ENCODE assay signal across 8 cellular contexts in the genomic region with DNA sequence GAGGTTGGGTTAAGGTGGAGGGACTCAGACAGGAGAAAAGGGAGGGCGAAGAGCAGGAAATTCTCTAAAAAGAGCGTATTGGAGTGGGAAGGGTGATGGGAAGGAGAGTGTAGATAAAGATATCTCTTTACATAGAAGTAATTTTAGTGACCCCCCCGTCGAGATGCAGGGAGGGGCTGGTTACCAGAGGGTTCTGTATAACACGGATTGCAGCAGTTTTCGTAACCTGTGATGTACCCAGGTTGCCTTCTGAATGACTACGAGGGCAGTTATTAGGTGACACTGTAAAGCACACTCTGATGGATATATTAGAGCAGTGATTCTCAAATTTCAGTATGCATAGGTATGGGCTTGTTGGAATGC. TPM values are rescaled to one million over a fixed set of nuclear protein-coding genes. Genes with fewer than 3 reads are reported as not detected.
A peak's percentile ranks its signal among the peaks of the same experiment; 100 is the strongest.
DNase-seq lines count a peak whose midpoint lies in the region; ATAC-seq and TF ChIP-seq lines count a peak whose summit lies in the region.

No MANE protein-coding gene starts in this region.

- intact Hi-C loops in activated T-helper 2 cell treated with anti-CD3 and anti-CD28 coated beads, Interferon-gamma antibody, Interleukin-2, Interleukin-4, amounts not matched to agents 10 μg/mL and 5 μg/mL and 100 μg/mL, durations not matched to agents 14 hours and 24 hours and 36 hours (cut with micrococcal nuclease): no loop called here
- intact Hi-C loops in tibial artery (cut with DNase I; ENCODE audit: low total_unique reads): no loop called here

- no peaks in the 10 kb centered on the region for H3K27me3 Mint-ChIP-seq in activated CD4-positive, alpha-beta T cell treated with anti-CD3 and anti-CD28 coated beads, Interleukin-2, amount 10 ng/mL, durations not matched to agents 7 days and 5 days
- H3K27me3 Mint-ChIP-seq in activated T-helper 2 cell treated with anti-CD3 and anti-CD28 coated beads, Interferon-gamma antibody, Interleukin-2, Interleukin-4, amounts not matched to agents 10 μg/mL and 5 μg/mL and 100 μg/mL, durations not matched to agents 14 hours and 24 hours and 36 hours (ENCODE audit: low read depth): no peaks in the 10 kb centered on the region

- TF ChIP-seq CTCF in kidney epithelial cell (IDR thresholded peaks at IDR 0.05; ENCODE audit: insufficient read depth, low read length, poor library complexity, severe bottlenecking) (no peak), tibial artery (IDR thresholded peaks at IDR 0.05) (no peak)

- ATAC-seq in GM19397 (IDR thresholded peaks at IDR 0.05; ENCODE audit: unreplicated experiment) (no peak), HG02588 (IDR thresholded peaks at IDR 0.05; ENCODE audit: unreplicated experiment) (no peak)

- H3K9me3 ChIP-seq in tibial artery: no peaks in the 10 kb centered on the region

- peak overlapping the region; percentile 92 for H3K27ac Mint-ChIP-seq in activated CD4-positive, alpha-beta T cell treated with anti-CD3 and anti-CD28 coated beads, Interleukin-2, amount 10 ng/mL, durations not matched to agents 7 days and 5 days
- H3K27ac Mint-ChIP-seq in activated T-helper 2 cell treated with anti-CD3 and anti-CD28 coated beads, Interferon-gamma antibody, Interleukin-2, Interleukin-4, amounts not matched to agents 10 μg/mL and 5 μg/mL and 100 μg/mL, durations not matched to agents 14 hours and 24 hours and 36 hours: peak overlapping the region; percentile 90

- H3K36me3 Mint-ChIP-seq in activated CD4-positive, alpha-beta T cell treated with anti-CD3 and anti-CD28 coated beads, Interleukin-2, amount 10 ng/mL, durations not matched to agents 7 days and 5 days (ENCODE audit: low read depth): no peaks in the 10 kb centered on the region
- H3K36me3 Mint-ChIP-seq in activated T-helper 2 cell treated with anti-CD3 and anti-CD28 coated beads, Interferon-gamma antibody, Interleukin-2, Interleukin-4, amounts not matched to agents 10 μg/mL and 5 μg/mL and 100 μg/mL, durations not matched to agents 14 hours and 24 hours and 36 hours (ENCODE audit: low read depth): no peaks in the 10 kb centered on the region

- no peaks in the 10 kb centered on the region for H3K9me3 Mint-ChIP-seq in activated CD4-positive, alpha-beta T cell treated with anti-CD3 and anti-CD28 coated beads, Interleukin-2, amount 10 ng/mL, durations not matched to agents 7 days and 5 days
- H3K9me3 Mint-ChIP-seq in activated T-helper 2 cell treated with anti-CD3 and anti-CD28 coated beads, Interferon-gamma antibody, Interleukin-2, Interleukin-4, amounts not matched to agents 10 μg/mL and 5 μg/mL and 100 μg/mL, durations not matched to agents 14 hours and 24 hours and 36 hours: no peaks in the 10 kb centered on the region

- peak overlapping the region; percentile 99 for H3K4me3 ChIP-seq in kidney epithelial cell (ENCODE audit: low read depth, low read length)
- peak overlapping the region; percentile 76 to 82 for H3K4me3 ChIP-seq in tibial artery

- peak overlapping the region; percentile 87 to 89 for H3K27ac ChIP-seq in tibial artery

- H3K27me3 ChIP-seq in kidney epithelial cell (ENCODE audit: control insufficient read depth, insufficient read depth, low read length) (no peaks in the 10 kb centered on the region), tibial artery (no peaks in the 10 kb centered on the region)

- H3K36me3 ChIP-seq in kidney epithelial cell (ENCODE audit: control insufficient read depth, insufficient read depth, low read length) (no peaks in the 10 kb centered on the region), tibial artery (no peaks in the 10 kb centered on the region)

- POLR2A ChIA-PET in activated CD4-positive, alpha-beta T cell treated with anti-CD3 and anti-CD28 coated beads, Interleukin-2, amount 10 ng/mL, durations not matched to agents 7 days and 5 days (lab: Charles Lee): no interaction called here

- H3K4me1 Mint-ChIP-seq in activated CD4-positive, alpha-beta T cell treated with anti-CD3 and anti-CD28 coated beads, Interleukin-2, amount 10 ng/mL, durations not matched to agents 7 days and 5 days: peaks cover 16% of the 10 kb centered on the region
- peaks cover 12% of the 10 kb centered on the region for H3K4me1 Mint-ChIP-seq in activated T-helper 2 cell treated with anti-CD3 and anti-CD28 coated beads, Interferon-gamma antibody, Interleukin-2, Interleukin-4, amounts not matched to agents 10 μg/mL and 5 μg/mL and 100 μg/mL, durations not matched to agents 14 hours and 24 hours and 36 hours (ENCODE audit: low read depth)

- no peak for DNase-seq in activated CD4-positive, alpha-beta T cell treated with anti-CD3 and anti-CD28 coated beads, Interleukin-2, amount 10 ng/mL, durations not matched to agents 7 days and 5 days
- DNase-seq in activated CD4-positive, alpha-beta T cell treated with anti-CD3 and anti-CD28 coated beads for 1 hour: no peak
- no peak for DNase-seq in activated T-helper 2 cell treated with anti-CD3 and anti-CD28 coated beads, Interferon-gamma antibody, Interleukin-2, Interleukin-4, amounts not matched to agents 10 μg/mL and 5 μg/mL and 100 μg/mL, durations not matched to agents 14 hours and 24 hours and 36 hours (ENCODE audit: low spot score)
- DNase-seq in kidney epithelial cell (ENCODE audit: low read depth): no peak
- no peak for DNase-seq in tibial artery
- no peak for DNase-seq in GM19240 (ENCODE audit: insufficient read length, low spot score)

- H3K4me3 Mint-ChIP-seq in activated CD4-positive, alpha-beta T cell treated with anti-CD3 and anti-CD28 coated beads, Interleukin-2, amount 10 ng/mL, durations not matched to agents 7 days and 5 days: peak overlapping the region; percentile 90
- H3K4me3 Mint-ChIP-seq in activated T-helper 2 cell treated with anti-CD3 and anti-CD28 coated beads, Interferon-gamma antibody, Interleukin-2, Interleukin-4, amounts not matched to agents 10 μg/mL and 5 μg/mL and 100 μg/mL, durations not matched to agents 14 hours and 24 hours and 36 hours (ENCODE audit: low read depth): peak overlapping the region; percentile 90

- H3K4me1 ChIP-seq in tibial artery: peaks cover 0 to 16% (median 12%) of the 10 kb centered on the region in 4 donors

- CTCF ChIA-PET in activated CD4-positive, alpha-beta T cell treated with anti-CD3 and anti-CD28 coated beads, Interleukin-2, amount 10 ng/mL, durations not matched to agents 7 days and 5 days (lab: Charles Lee): no interaction called here

RNA-seq across cellular contexts. Expression of a gene that starts 0.4 kb away (rescaled TPM):
- total RNA-seq in activated CD4-positive, alpha-beta T cell treated with anti-CD3 and anti-CD28 coated beads, Interleukin-2, amount 10 ng/mL, durations not matched to agents 7 days and 5 days: 1 to 10 TPM; 5.0 to 7.7 TPM
- total RNA-seq in activated T-helper 2 cell treated with anti-CD3 and anti-CD28 coated beads, Interferon-gamma antibody, Interleukin-2, Interleukin-4, amounts not matched to agents 10 μg/mL and 5 μg/mL and 100 μg/mL, durations not matched to agents 14 hours and 24 hours and 36 hours: 6.0 and 6.2 TPM in 2 replicates
- 19.3 and 23.3 TPM in 2 replicates for total RNA-seq in kidney epithelial cell

RNA-seq across cellular contexts. Expression of a gene that starts 32.9 kb away (rescaled TPM):
- not detected for total RNA-seq in activated CD4-positive, alpha-beta T cell treated with anti-CD3 and anti-CD28 coated beads, Interleukin-2, amount 10 ng/mL, durations not matched to agents 7 days and 5 days
- not detected in 2 replicates for total RNA-seq in activated T-helper 2 cell treated with anti-CD3 and anti-CD28 coated beads, Interferon-gamma antibody, Interleukin-2, Interleukin-4, amounts not matched to agents 10 μg/mL and 5 μg/mL and 100 μg/mL, durations not matched to agents 14 hours and 24 hours and 36 hours
- not detected in 2 replicates for total RNA-seq in kidney epithelial cell

RNA-seq across cellular contexts. Expression of a gene that starts 53.6 kb away (rescaled TPM):
- 1 to 10 TPM; 1.4 to 1.6 TPM for total RNA-seq in activated CD4-positive, alpha-beta T cell treated with anti-CD3 and anti-CD28 coated beads, Interleukin-2, amount 10 ng/mL, durations not matched to agents 7 days and 5 days
- 0.57 and 1.4 TPM in 2 replicates for total RNA-seq in activated T-helper 2 cell treated with anti-CD3 and anti-CD28 coated beads, Interferon-gamma antibody, Interleukin-2, Interleukin-4, amounts not matched to agents 10 μg/mL and 5 μg/mL and 100 μg/mL, durations not matched to agents 14 hours and 24 hours and 36 hours
- total RNA-seq in kidney epithelial cell: 4.3 and 5.1 TPM in 2 replicates
